ENCODE assay signal across 23 cellular contexts in the genomic region with DNA sequence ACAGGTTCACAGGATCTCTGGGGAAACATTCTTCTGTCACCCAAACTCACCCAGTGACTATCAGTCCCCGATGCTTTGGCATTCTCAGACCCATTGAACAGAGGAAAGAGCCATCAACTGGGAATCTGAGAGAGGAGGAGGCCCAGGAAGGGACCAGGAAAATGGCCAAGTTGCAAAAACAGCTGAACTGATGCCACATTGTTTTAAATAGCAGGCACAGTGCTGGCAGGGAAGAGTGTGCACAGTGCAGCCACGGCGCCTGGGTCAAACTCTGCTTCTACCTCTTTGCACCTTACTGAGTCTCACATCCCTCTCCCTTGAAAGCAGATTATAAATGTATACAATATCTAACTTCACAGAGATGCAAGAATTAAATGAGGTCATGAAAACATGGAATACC.
A peak's percentile ranks its signal among the peaks of the same experiment; 100 is the strongest.
DNase-seq lines count a peak whose midpoint lies in the region; ATAC-seq, FAIRE-seq and TF ChIP-seq lines count a peak whose summit lies in the region.
"Had no signal": no experiment of that assay in that cellular context is flagged by ENCODE, and none has a peak within 500 bp of the region (broad histone marks: within the 10 kb centered on the region; RNA-seq: fewer than 3 reads in every experiment).

No MANE protein-coding gene starts in this region.

- H3K9me3 Mint-ChIP-seq in progenitor cell of endocrine pancreas (ENCODE audit: low read depth), result no peaks in the 10 kb centered on the region
- H3K9me3 Mint-ChIP-seq: IgD-negative memory B cell had no signal

- H3K4me1 Mint-ChIP-seq in progenitor cell of endocrine pancreas (ENCODE audit: low read depth), result peaks cover 39% of the 10 kb centered on the region

- ATAC-seq in left lobe of liver, result peak; percentile 74
- ATAC-seq: activated CD4-positive, alpha-beta T cell treated with anti-CD3 and anti-CD28 coated beads for 36 hours had no signal

- H3K27me3 ChIP-seq in PC-9 (ENCODE audit: insufficient read depth, low read depth), result no peaks in the 10 kb centered on the region
- H3K27me3 ChIP-seq: colonic mucosa, ovary, SJSA1, suprapubic skin had no signal

- CTCF ChIA-PET in PC-9 (lab: Charles Lee), result no interaction called here

- intact Hi-C loops in PC-9 (cut with micrococcal nuclease; ENCODE audit: unreplicated experiment), result no loop called here

- H3K27me3 Mint-ChIP-seq in progenitor cell of endocrine pancreas, result no peaks in the 10 kb centered on the region
- H3K27me3 Mint-ChIP-seq: activated CD4-positive, alpha-beta T cell treated with anti-CD3 and anti-CD28 coated beads for 36 hours had no signal

- no peaks in the 10 kb centered on the region for H3K36me3 ChIP-seq in PC-9 (ENCODE audit: low read depth)
- H3K36me3 ChIP-seq: colonic mucosa, ovary, SJSA1, suprapubic skin had no signal

- no peak for TF ChIP-seq CTCF in progenitor cell of endocrine pancreas (IDR thresholded peaks at IDR 0.05; ENCODE audit: unreplicated experiment)
- no peak for TF ChIP-seq CTCF in PC-9 (conservative IDR thresholded peaks at IDR 0.05)

- BruUV-seq in PC-9 (replicated peaks; lab: Mats Ljungman, UMichigan), result no TSS peak

- H3K4me1 ChIP-seq in PC-9 (replicated peaks; ENCODE audit: insufficient read depth), result no peaks in the 10 kb centered on the region
- H3K4me1 ChIP-seq: colonic mucosa, SJSA1 had no signal

- no peaks in the 10 kb centered on the region for H3F3A ChIP-seq in PC-9 (ENCODE audit: insufficient read depth, low read depth)

- POLR2A ChIA-PET in PC-9 (lab: Charles Lee; ENCODE audit: unreplicated experiment), result no interaction called here

- peak; percentile 35 for DNase-seq in NCI-H69 (lab: John Stamatoyannopoulos, UW)
- peak; percentile 79 for DNase-seq in cerebellum (ENCODE audit: low spot score)
- no peak for DNase-seq in left lobe of liver (ENCODE audit: low spot score)
- no peak for DNase-seq in progenitor cell of endocrine pancreas (ENCODE audit: low spot score, unreplicated experiment)
- no peak for DNase-seq in RCC 7860 (ENCODE audit: low spot score)
- DNase-seq in PC-9, result no peak
- no peak for DNase-seq in effector CD4-positive, alpha-beta T cell
- DNase-seq: activated CD4-positive, alpha-beta T cell treated with anti-CD3 and anti-CD28 coated beads for 36 hours; amniotic stem cell; Calu3; colonic mucosa; NCI-H1930; ovary; small intestine; stimulated activated CD4-positive, alpha-beta T cell treated with anti-CD3 and anti-CD28 coated beads, Interleukin-4, amount 100 ng/mL, for 4 hours; stimulated activated CD8-positive, alpha-beta memory T cell treated with anti-CD3 and anti-CD28 coated beads, Interleukin-4, amount 100 ng/mL, for 48 hours had no signal

- H3K27ac Mint-ChIP-seq in progenitor cell of endocrine pancreas, result no peak overlapping the region
- H3K27ac Mint-ChIP-seq: activated CD4-positive, alpha-beta T cell treated with anti-CD3 and anti-CD28 coated beads for 36 hours; IgD-negative memory B cell had no signal

- H3K36me3 Mint-ChIP-seq in progenitor cell of endocrine pancreas (ENCODE audit: insufficient read depth), result no peaks in the 10 kb centered on the region
- H3K36me3 Mint-ChIP-seq: IgD-negative memory B cell had no signal

- H3K9me2 ChIP-seq in PC-9 (ENCODE audit: insufficient read depth), result no peaks in the 10 kb centered on the region

- H3K4me2 ChIP-seq in PC-9, result no peak overlapping the region

- H2AFZ ChIP-seq in PC-9, result no peak overlapping the region

- peak overlapping the region; percentile 22 for H3K4me3 Mint-ChIP-seq in progenitor cell of endocrine pancreas (ENCODE audit: low read depth)
- H3K4me3 Mint-ChIP-seq: activated CD4-positive, alpha-beta T cell treated with anti-CD3 and anti-CD28 coated beads for 36 hours; IgD-negative memory B cell had no signal

- no peaks in the 10 kb centered on the region; the same call in 1 of the 2 replicates for H3K9me3 ChIP-seq in PC-9 (ENCODE audit: insufficient read depth, low read depth)
- H3K9me3 ChIP-seq: colonic mucosa, ovary, SJSA1, suprapubic skin had no signal

- no peak overlapping the region for H3K27ac ChIP-seq in PC-9
- H3K27ac ChIP-seq: colonic mucosa, epithelial cell of prostate, HL-60, ovary, SJSA1, suprapubic skin had no signal

- no peak for FAIRE-seq in RCC 7860 (lab: Jason Lieb, UNC)
- FAIRE-seq: GM12892, islet of Langerhans, small intestine had no signal

- H3K4me3 ChIP-seq in PC-9, result no peak overlapping the region
- H3K4me3 ChIP-seq: colonic mucosa, ovary, SJSA1, suprapubic skin had no signal

- no peaks in the 10 kb centered on the region for H3K79me2 ChIP-seq in PC-9 (ENCODE audit: low read depth)

- no peaks in the 10 kb centered on the region for H4K20me1 ChIP-seq in PC-9 (ENCODE audit: insufficient read depth)

Comparison
In these comparisons a context has a peak if more than half of its experiments do, and no peak if none do; other contexts are left out.
1. DNase-seq: peak in NCI-H69 (single experiment) and cerebellum (single experiment); none in left lobe of liver (single experiment), progenitor cell of endocrine pancreas (single experiment), RCC 7860 (single experiment), PC-9 (0 of 2) and effector CD4-positive, alpha-beta T cell (single experiment).